ENCODE assay signal across 1 cellular context in genomic region chr2:32773409-32773808, GRCh38.
TF ChIP-seq lines count a peak whose summit lies in the region.

No MANE protein-coding gene starts in this region.

TF ChIP-seq in K562, 482 proteins besides CTCF, POLR2A, EP300 and RAD21 (continued from another document):
- TF ChIP-seq TBP (optimal IDR thresholded peaks at IDR 0.05; ENCODE audit: low read depth, low read length) (no peak), NFYB (IDR thresholded peaks at IDR 0.05; ENCODE audit: extremely low read depth, insufficient read length) (no peak), MED1 (CRISPR knock-in tag; IDR thresholded peaks at IDR 0.05; ENCODE audit: borderline replicate concordance) (no peak), NCOR1 (IDR thresholded peaks at IDR 0.05) (no peak)
TF ChIP-seq in K562: peak in this region for 1.
